Comparison of ENCODE assay signal across 12 cellular contexts in genomic region chr6:52423971-52424381, GRCh38. TPM values are rescaled to one million over a fixed set of nuclear protein-coding genes. Genes with fewer than 3 reads are reported as not detected.
DNase-seq lines count a peak whose midpoint lies in the region; ATAC-seq and TF ChIP-seq lines count a peak whose summit lies in the region.
"Had no signal": no experiment of that assay in that cellular context is flagged by ENCODE, and none has a peak within 500 bp of the region (broad histone marks: within the 10 kb centered on the region; RNA-seq: fewer than 3 reads in every experiment).

No MANE protein-coding gene starts in this region.

- CTCF ChIA-PET in HEK293 (lab: Yijun Ruan, JAX), result interaction anchor here (0.7 to 5.8 kb wide), 10 partner anchors 16 to 239 kb away, joined by 3 to 42 read pairs (median 4); partner anchors contain the start of gene TRAM2

- H3K27ac Mint-ChIP-seq in natural killer cell treated with Interleukin-12 subunit alpha and Interleukin-12 subunit beta and Interleukin-15 and Interleukin-18, amount 100 ng/mL, for 72 hours, result no peak overlapping the region

- ATAC-seq in GM21447 (IDR thresholded peaks at IDR 0.05; ENCODE audit: unreplicated experiment), result no peak
- no peak for ATAC-seq in natural killer cell treated with Interleukin-12 subunit alpha and Interleukin-12 subunit beta and Interleukin-15 and Interleukin-18, amount 100 ng/mL, for 72 hours

- DNase-seq in ascending aorta (ENCODE audit: low spot score in 2 of 2) (peak in 1 of 2 donors; percentile 73), left ventricle myocardium inferior (no peak), stromal cell of bone marrow (ENCODE audit: low read depth) (peak; percentile 67), 8988T (no peak)
- no peak for DNase-seq in natural killer cell treated with Interleukin-12 subunit alpha and Interleukin-12 subunit beta and Interleukin-15 and Interleukin-18, amount 100 ng/mL, for 72 hours (ENCODE audit: low spot score)
- DNase-seq in activated CD8-positive, alpha-beta memory T cell treated with anti-CD3 and anti-CD28 coated beads, Interleukin-2, amount 50 U/mL, for 4 hours, result no peak
- DNase-seq: RPMI8226 had no signal

- H3K4me3 Mint-ChIP-seq in natural killer cell treated with Interleukin-12 subunit alpha and Interleukin-12 subunit beta and Interleukin-15 and Interleukin-18, amount 100 ng/mL, for 72 hours, result no peak overlapping the region

- H3K27ac ChIP-seq in HEK293 (ENCODE audit: extremely low read depth, low read depth, low read length) (no peak overlapping the region), ascending aorta (peak overlapping the region; percentile 79), left ventricle myocardium inferior (replicated peaks) (peak overlapping the region; percentile 67)
- H3K27ac ChIP-seq: KMS-11 had no signal

- no peaks in the 10 kb centered on the region for H3K9me3 Mint-ChIP-seq in natural killer cell treated with Interleukin-12 subunit alpha and Interleukin-12 subunit beta and Interleukin-15 and Interleukin-18, amount 100 ng/mL, for 72 hours
- H3K9me3 Mint-ChIP-seq: neural crest cell had no signal

- intact Hi-C loops in ascending aorta (cut with DNase I), result loop anchor here (5.0 to 10.0 kb wide), 3 partner anchors 568 to 1123 kb away; partner anchors contain the start of gene GCLC
- intact Hi-C loops in left ventricle myocardium inferior (cut with micrococcal nuclease), result no loop called here

- no peaks in the 10 kb centered on the region for H3K36me3 Mint-ChIP-seq in natural killer cell treated with Interleukin-12 subunit alpha and Interleukin-12 subunit beta and Interleukin-15 and Interleukin-18, amount 100 ng/mL, for 72 hours

- peaks cover 7 to 8% of the 10 kb centered on the region in 2 donors for H3K4me1 Mint-ChIP-seq in natural killer cell treated with Interleukin-12 subunit alpha and Interleukin-12 subunit beta and Interleukin-15 and Interleukin-18, amount 100 ng/mL, for 72 hours (ENCODE audit: low read depth in 2 of 2)

- POLR2A ChIA-PET in HEK293 (lab: Yijun Ruan, JAX), result interaction anchor here (0.7 to 1.9 kb wide), 5 partner anchors 76 to 238 kb away, joined by 3 to 10 read pairs (median 5); partner anchors contain the start of gene TRAM2

- no peak for TF ChIP-seq CTCF in HEK293 (tag by site-specific recombination; IDR thresholded peaks at IDR 0.05)
- no peak for TF ChIP-seq CTCF in ascending aorta (IDR thresholded peaks at IDR 0.05)
- TF ChIP-seq CTCF in left ventricle myocardium inferior (IDR thresholded peaks at IDR 0.05; ENCODE audit: borderline replicate concordance), result no peak

- H3K36me3 ChIP-seq in HEK293 (ENCODE audit: control insufficient read depth in 2 of 2, insufficient read depth in 1 of 2, low read length in 2 of 2) (peaks cover 0 to 9% of the 10 kb centered on the region in 2 experiments; a peak in 1 of 3 replicates), ascending aorta (no peaks in the 10 kb centered on the region), left ventricle myocardium inferior (no peaks in the 10 kb centered on the region)
- H3K36me3 ChIP-seq: HAP-1 had no signal

- H3K4me1 ChIP-seq in HEK293 (ENCODE audit: control insufficient read depth, insufficient read depth, low read length), result no peaks in the 10 kb centered on the region
- peaks cover 2 to 7% of the 10 kb centered on the region in 2 donors for H3K4me1 ChIP-seq in ascending aorta
- H3K4me1 ChIP-seq in left ventricle myocardium inferior, result peaks cover 29% of the 10 kb centered on the region

- H3K9me3 ChIP-seq in HEK293 (ENCODE audit: control insufficient read depth, insufficient read depth, low read depth, low read length) (no peaks in the 10 kb centered on the region), ascending aorta (no peaks in the 10 kb centered on the region), left ventricle myocardium inferior (replicated peaks) (no peaks in the 10 kb centered on the region)
- H3K9me3 ChIP-seq: HAP-1 had no signal

- H3K27me3 Mint-ChIP-seq in natural killer cell treated with Interleukin-12 subunit alpha and Interleukin-12 subunit beta and Interleukin-15 and Interleukin-18, amount 100 ng/mL, for 72 hours, result no peaks in the 10 kb centered on the region

- H3K27me3 ChIP-seq in ascending aorta (no peaks in the 10 kb centered on the region), left ventricle myocardium inferior (ENCODE audit: low read depth) (no peaks in the 10 kb centered on the region)

- no peak overlapping the region for H3K4me3 ChIP-seq in HEK293 (ENCODE audit: low read depth, low read length)
- no peak overlapping the region for H3K4me3 ChIP-seq in ascending aorta
- H3K4me3 ChIP-seq in left ventricle myocardium inferior, result no peak overlapping the region
- H3K4me3 ChIP-seq: HAP-1 had no signal

TF ChIP-seq in HEK293, 187 proteins besides CTCF, POLR2A, EP300 and RAD21:
- TF ChIP-seq SCRT2 (tag by site-specific recombination; IDR thresholded peaks at IDR 0.05) (0 out of 2 replicates have a peak, but pooled peaks have one; percentile 19), ZNF449 (tag by site-specific recombination; IDR thresholded peaks at IDR 0.05) (peak; percentile 68; the same call in 1 of the 2 replicates), ZNF248 (tag by site-specific recombination; IDR thresholded peaks at IDR 0.05) (no peak)

RNA-seq across cellular contexts. Expression of gene EFHC1, which starts 3.8 kb away (rescaled TPM):
- total RNA-seq in ascending aorta (7.3 TPM), left ventricle myocardium inferior (5.7 TPM)
- total RNA-seq in natural killer cell treated with Interleukin-12 subunit alpha and Interleukin-12 subunit beta and Interleukin-15 and Interleukin-18, amount 100 ng/mL, for 72 hours, result 1 to 10 TPM; 4.0 to 5.5 TPM
